In the genomic region with DNA sequence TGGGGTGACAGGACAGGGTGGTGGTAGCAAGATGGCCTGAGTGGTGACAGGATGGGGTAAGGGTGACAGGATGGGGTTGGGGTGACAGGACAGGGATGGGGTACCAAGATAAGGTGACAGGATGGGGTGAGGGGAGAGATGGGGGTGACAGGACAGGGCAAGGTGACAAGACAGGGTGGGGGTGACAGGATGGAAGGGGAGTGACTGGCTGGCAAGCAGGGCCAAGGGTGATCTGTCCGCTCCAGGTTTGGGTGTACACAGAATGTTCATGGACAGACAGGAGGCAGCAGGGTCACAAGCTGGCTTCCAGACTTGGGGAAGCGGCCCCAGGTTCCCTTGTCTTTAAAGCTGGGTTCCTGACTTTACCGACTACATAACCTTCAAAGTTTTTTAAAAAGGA, we compare ENCODE assay signal across 31 cellular contexts. TPM values are rescaled to one million over a fixed set of nuclear protein-coding genes. Genes with fewer than 3 reads are reported as not detected.
"Had no signal": no experiment of that assay in that cellular context is flagged by ENCODE, and none has a peak within 500 bp of the region (broad histone marks: within the 10 kb centered on the region; RNA-seq: fewer than 3 reads in every experiment).

No MANE protein-coding gene starts in this region.

- H3K4me1 ChIP-seq: ascending aorta, SJSA1 had no signal

- H3K36me3 ChIP-seq: ascending aorta, cardiac muscle cell, SJSA1 had no signal

- H3K27me3 ChIP-seq: ascending aorta, SJSA1 had no signal

- H3K4me3 Mint-ChIP-seq: activated CD4-positive, alpha-beta T cell treated with anti-CD3 and anti-CD28 coated beads, Interleukin-2, amount 10 ng/mL, durations not matched to agents 24 days and 14 days; activated naive CD8-positive, alpha-beta T cell treated with anti-CD3 and anti-CD28 coated beads, Interleukin-2, amount 10 ng/mL, durations not matched to agents 7 days and 5 days; activated T-cell treated with anti-CD3 and anti-CD28 coated beads, Interleukin-2, amount 50 U/mL, for 4 hours; activated T-helper 1 cell treated with anti-CD3 and anti-CD28 coated beads, Interleukin-12 subunit alpha, Interleukin-12 subunit beta, Interleukin-2, Interleukin-4 antibody, amounts not matched to agents 30 ng/mL and 10 ng/mL and 1 ng/mL, durations not matched to agents 14 hours and 24 hours and 36 hours; T-helper 1 cell treated with Interleukin-12 subunit alpha and Interleukin-12 subunit beta and Interleukin-4 antibody, amounts not matched to agents 30 μg/mL and 1 μg/mL, for 36 hours; T-helper 2 cell treated with Interferon-gamma antibody and Interleukin-4, amounts not matched to agents 5 μg/mL and 100 μg/mL, for 36 hours had no signal

- H3K9me3 ChIP-seq: ascending aorta, SJSA1, SK-N-SH had no signal

- H3K9ac ChIP-seq: SK-N-SH had no signal

- H3K4me1 Mint-ChIP-seq: activated CD4-positive, alpha-beta T cell treated with anti-CD3 and anti-CD28 coated beads, Interleukin-2, amount 10 ng/mL, durations not matched to agents 24 days and 14 days; activated naive CD8-positive, alpha-beta T cell treated with anti-CD3 and anti-CD28 coated beads, Interleukin-2, amount 10 ng/mL, durations not matched to agents 7 days and 5 days had no signal

- H3K4me3 ChIP-seq: ascending aorta, cardiac muscle cell, SJSA1 had no signal

- H3K27ac ChIP-seq: ascending aorta, cardiac muscle cell, SJSA1 had no signal

- DNase-seq: activated CD4-positive, alpha-beta T cell treated with anti-CD3 and anti-CD28 coated beads, Interleukin-2, amount 10 ng/mL, durations not matched to agents 24 days and 14 days; activated CD4-positive, alpha-beta T cell treated with anti-CD3 and anti-CD28 coated beads, Interleukin-2, amount 50 U/mL, for 4 hours; activated CD8-positive, alpha-beta memory T cell treated with anti-CD3 and anti-CD28 coated beads, Interleukin-2, amount 50 U/mL, for 4 hours; activated effector memory CD4-positive, alpha-beta T cell treated with Interleukin-2 at 50 U/mL for 16 hours; activated naive CD4-positive, alpha-beta T cell treated with anti-CD3 and anti-CD28 coated beads, Interleukin-2, amount 50 U/mL, for 16 hours; activated naive CD8-positive, alpha-beta T cell treated with anti-CD3 and anti-CD28 coated beads, Interleukin-2, amount 10 ng/mL, durations not matched to agents 7 days and 5 days; activated T-cell treated with anti-CD3 and anti-CD28 coated beads for 4 hours; activated T-cell treated with anti-CD3 and anti-CD28 coated beads, Interleukin-2, amount 50 U/mL, for 4 hours; amygdala; Karpas-422; KBM-7; NCI-H1048; NCI-H1105 treated with DMSO at 0.1 percent for 48 hours; NCI-H1436; NCI-H1694; NCI-H1930; NCI-H2081 treated with DMSO at 0.1 percent for 48 hours; NCI-H226; NCI-H524 treated with DMSO at 0.1 percent for 48 hours; SHP77 treated with DMSO at 0.1 percent for 48 hours; SK-N-SH had no signal

- FAIRE-seq: TTC549 had no signal

- ATAC-seq: activated T-cell treated with anti-CD3 and anti-CD28 coated beads, Interleukin-2, amount 50 U/mL, for 4 hours; Panc1 had no signal

- H3K27ac Mint-ChIP-seq: activated CD4-positive, alpha-beta T cell treated with anti-CD3 and anti-CD28 coated beads, Interleukin-2, amount 10 ng/mL, durations not matched to agents 24 days and 14 days; activated naive CD8-positive, alpha-beta T cell treated with anti-CD3 and anti-CD28 coated beads, Interleukin-2, amount 10 ng/mL, durations not matched to agents 7 days and 5 days; activated T-helper 1 cell treated with anti-CD3 and anti-CD28 coated beads, Interleukin-12 subunit alpha, Interleukin-12 subunit beta, Interleukin-2, Interleukin-4 antibody, amounts not matched to agents 30 ng/mL and 10 ng/mL and 1 ng/mL, durations not matched to agents 14 hours and 24 hours and 36 hours; T-helper 1 cell treated with Interleukin-12 subunit alpha and Interleukin-12 subunit beta and Interleukin-4 antibody, amounts not matched to agents 30 μg/mL and 1 μg/mL, for 36 hours; T-helper 2 cell treated with Interferon-gamma antibody and Interleukin-4, amounts not matched to agents 5 μg/mL and 100 μg/mL, for 36 hours had no signal

- H3K4me2 ChIP-seq: SK-N-SH had no signal

- H3K27me3 Mint-ChIP-seq: activated naive CD8-positive, alpha-beta T cell treated with anti-CD3 and anti-CD28 coated beads, Interleukin-2, amount 10 ng/mL, durations not matched to agents 7 days and 5 days had no signal

RNA-seq across cellular contexts. Expression of a gene that starts 23.3 kb away (rescaled TPM):
- total RNA-seq: ascending aorta, MCF 10A, RPMI7951, SJSA1 had no signal
